Comparison of ENCODE assay signal across 12 cellular contexts in the genomic region with DNA sequence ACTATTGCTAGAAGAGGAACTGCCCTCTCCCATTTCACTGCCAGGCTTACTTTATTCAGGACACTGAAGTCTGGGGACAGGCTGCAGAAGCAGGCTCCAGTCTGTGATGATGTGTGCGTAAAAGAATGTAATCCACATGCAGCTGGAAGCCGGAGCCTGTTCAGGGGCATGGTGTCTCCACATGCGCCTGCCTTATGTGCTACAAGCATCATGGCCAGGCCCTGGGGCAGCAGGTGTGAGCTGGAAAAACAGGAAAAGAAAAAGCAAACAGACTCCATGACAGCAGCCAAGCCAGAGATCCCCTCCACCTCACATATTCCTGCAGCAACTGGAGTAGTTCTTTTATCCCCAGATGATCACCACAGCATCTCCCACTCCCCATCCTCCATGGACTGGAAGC. TPM values are rescaled to one million over a fixed set of nuclear protein-coding genes. Genes with fewer than 3 reads are reported as not detected.
A peak's percentile ranks its signal among the peaks of the same experiment; 100 is the strongest.
DNase-seq lines count a peak whose midpoint lies in the region; ATAC-seq lines count a peak whose summit lies in the region.
"Had no signal": no experiment of that assay in that cellular context is flagged by ENCODE, and none has a peak within 500 bp of the region (broad histone marks: within the 10 kb centered on the region; RNA-seq: fewer than 3 reads in every experiment).

No MANE protein-coding gene starts in this region.

- no peaks in the 10 kb centered on the region for H3K27me3 ChIP-seq in SJCRH30

- peaks cover 7% of the 10 kb centered on the region for H3K4me1 ChIP-seq in SJCRH30

- DNase-seq in HCEC 1CT (peak; percentile 86), SJCRH30 (peak; percentile 80 to 85), Right ventricle myocardium superior (no peak), skeletal muscle cell (ENCODE audit: low read depth) (peak; percentile 66), DMS114 treated with DMSO at 0.1 percent for 48 hours (lab: John Stamatoyannopoulos, UW; ENCODE audit: unreplicated experiment) (no peak), iPS-NIHi11 (ENCODE audit: low spot score) (no peak), retina (no peak)
- DNase-seq in activated CD4-positive, alpha-beta T cell treated with anti-CD3 and anti-CD28 coated beads, Interleukin-2, amount 50 U/mL, for 4 hours = no peak
- DNase-seq: activated naive CD4-positive, alpha-beta T cell; KBM-7; stimulated activated CD4-positive, alpha-beta T cell treated with anti-CD3 and anti-CD28 coated beads, Interleukin-2, amount 100 ng/mL, for 24 hours; T-helper 1 cell had no signal

- H3K36me3 ChIP-seq in SJCRH30 = no peaks in the 10 kb centered on the region

- no peaks in the 10 kb centered on the region for H3K9me3 ChIP-seq in SJCRH30 (replicated peaks)

- ATAC-seq in Right ventricle myocardium superior (ENCODE audit: poor library complexity) = peak; percentile 73

- H3K27ac ChIP-seq in SJCRH30 = no peak overlapping the region; the same call in 1 of the 2 replicates

- intact Hi-C loops in Right ventricle myocardium superior (cut with DNase I) = no loop called here

- H3K4me3 ChIP-seq in SJCRH30 (no peak overlapping the region), skeletal muscle cell (ENCODE audit: low read depth, low read length) (no peak overlapping the region)

RNA-seq across cellular contexts. Expression of gene ARFGAP2, which starts 33.4 kb away (rescaled TPM):
- total RNA-seq in SJCRH30 (2014; rRNA removed; shearing (Covaris generic)) = 51.1 and 51.5 TPM in 2 replicates
- total RNA-seq in Right ventricle myocardium superior = 46.1 TPM

RNA-seq across cellular contexts. Expression of gene PACSIN3, which starts 42.9 kb away (rescaled TPM):
- 26.7 and 29.0 TPM in 2 replicates for total RNA-seq in SJCRH30 (2014; rRNA removed; shearing (Covaris generic))
- 175 TPM for total RNA-seq in Right ventricle myocardium superior

Comparison
In these comparisons a context has a peak if more than half of its experiments do, and no peak if none do; other contexts are left out.
1. DNase-seq: peak in HCEC 1CT (single experiment), SJCRH30 (2 of 2) and skeletal muscle cell (single experiment); none in Right ventricle myocardium superior (single experiment), activated CD4-positive, alpha-beta T cell treated with anti-CD3 and anti-CD28 coated beads, Interleukin-2, amount 50 U/mL, for 4 hours (0 of 2), DMS114 treated with DMSO at 0.1 percent for 48 hours (single experiment), iPS-NIHi11 (single experiment) and retina (single experiment).